ENCODE assay signal across 9 cellular contexts in the genomic region with DNA sequence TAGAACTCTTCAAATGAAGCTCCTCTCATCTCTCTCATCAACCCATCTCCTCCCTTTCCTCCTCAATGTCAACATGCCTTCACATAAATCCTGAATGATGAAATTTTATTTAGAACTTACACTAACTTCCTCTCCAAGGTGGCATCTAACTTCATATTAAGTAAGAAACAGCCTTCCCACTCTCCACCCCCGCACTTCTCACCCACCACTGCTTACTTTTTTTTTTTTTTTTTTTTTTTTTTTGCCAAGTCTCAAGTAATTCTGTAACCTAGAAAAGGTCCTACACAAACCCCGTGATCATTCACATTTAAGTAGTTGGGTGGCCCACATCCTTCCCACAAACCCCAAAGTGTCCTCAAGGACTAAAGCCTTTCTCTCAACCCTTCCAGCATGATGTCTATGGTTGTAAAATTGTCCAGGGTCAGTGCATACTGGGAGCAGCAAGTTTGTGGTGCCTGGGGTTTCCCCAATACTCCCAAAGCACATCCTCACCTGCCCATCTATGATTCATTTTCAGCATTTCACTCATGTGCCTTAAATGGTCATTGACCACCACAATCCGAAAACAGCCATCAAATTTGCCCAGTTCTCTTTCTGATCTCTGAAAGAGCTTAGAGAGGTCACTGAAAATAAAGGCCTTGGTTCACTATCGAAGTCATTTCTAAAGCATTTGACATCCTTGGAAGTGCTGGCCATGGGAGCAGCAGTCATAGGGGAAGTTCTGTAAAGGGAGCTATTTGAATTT. TPM values are rescaled to one million over a fixed set of nuclear protein-coding genes. Genes with fewer than 3 reads are reported as not detected.
A peak's percentile ranks its signal among the peaks of the same experiment; 100 is the strongest.
DNase-seq lines count a peak whose midpoint lies in the region; ATAC-seq and TF ChIP-seq lines count a peak whose summit lies in the region.
"Had no signal": no experiment of that assay in that cellular context is flagged by ENCODE, and none has a peak within 500 bp of the region (broad histone marks: within the 10 kb centered on the region; RNA-seq: fewer than 3 reads in every experiment).

No MANE protein-coding gene starts in this region.

- no peaks in the 10 kb centered on the region for H3K9me3 Mint-ChIP-seq in activated CD4-positive, alpha-beta T cell treated with anti-CD3 and anti-CD28 coated beads, Interleukin-2, amount 10 ng/mL, durations not matched to agents 24 days and 14 days

- H3K27ac Mint-ChIP-seq in activated CD4-positive, alpha-beta T cell treated with anti-CD3 and anti-CD28 coated beads, Interleukin-2, amount 10 ng/mL, durations not matched to agents 24 days and 14 days = peak overlapping the region; percentile 80

- no peak for TF ChIP-seq POLR2A in right lobe of liver (IDR thresholded peaks at IDR 0.05)

- no peaks in the 10 kb centered on the region for H3K4me1 ChIP-seq in right lobe of liver

- DNase-seq in GF-D8 (lab: John Stamatoyannopoulos, UW) (peak; percentile 80), NCI-H2171 treated with DMSO at 0.1 percent for 48 hours (lab: John Stamatoyannopoulos, UW) (no peak), DMS79 (lab: John Stamatoyannopoulos, UW) (no peak), NAMALWA (ENCODE audit: low spot score) (no peak), right lobe of liver (no peak)
- DNase-seq in activated CD4-positive, alpha-beta T cell treated with anti-CD3 and anti-CD28 coated beads, Interleukin-2, amount 10 ng/mL, durations not matched to agents 24 days and 14 days = peak; percentile 65

- no peak overlapping the region for H3K27ac ChIP-seq in right lobe of liver

- intact Hi-C loops in activated CD4-positive, alpha-beta T cell treated with anti-CD3 and anti-CD28 coated beads, Interleukin-2, amount 10 ng/mL, durations not matched to agents 24 days and 14 days (cut with micrococcal nuclease) = loop anchor here (1.0 to 5.0 kb wide), 7 partner anchors 20 to 380 kb away; partner anchors contain the start of genes EAF2, GOLGB1 and IQCB1
- intact Hi-C loops in right lobe of liver (cut with DNase I) = no loop called here

- ATAC-seq in GM19351 (IDR thresholded peaks at IDR 0.05; ENCODE audit: unreplicated experiment) (peak; percentile 36), HG03064 (IDR thresholded peaks at IDR 0.05; ENCODE audit: low read depth, unreplicated experiment) (peak; percentile 35), right lobe of liver (no peak)

- peak overlapping the region; percentile 71 for H3K4me3 Mint-ChIP-seq in activated CD4-positive, alpha-beta T cell treated with anti-CD3 and anti-CD28 coated beads, Interleukin-2, amount 10 ng/mL, durations not matched to agents 24 days and 14 days

- H3K27me3 Mint-ChIP-seq in activated CD4-positive, alpha-beta T cell treated with anti-CD3 and anti-CD28 coated beads, Interleukin-2, amount 10 ng/mL, durations not matched to agents 24 days and 14 days = peaks cover 4% of the 10 kb centered on the region

- no peak for TF ChIP-seq CTCF in right lobe of liver (IDR thresholded peaks at IDR 0.05)

- no peaks in the 10 kb centered on the region for H3K27me3 ChIP-seq in right lobe of liver

- H3K9me3 ChIP-seq in right lobe of liver = no peaks in the 10 kb centered on the region

- H3K4me3 ChIP-seq in right lobe of liver = no peak overlapping the region

- no peaks in the 10 kb centered on the region for H3K36me3 Mint-ChIP-seq in activated CD4-positive, alpha-beta T cell treated with anti-CD3 and anti-CD28 coated beads, Interleukin-2, amount 10 ng/mL, durations not matched to agents 24 days and 14 days (ENCODE audit: low read depth)

- no peaks in the 10 kb centered on the region for H3K36me3 ChIP-seq in right lobe of liver

- 58% methylated on average over 4 of the region's 4 CpGs for WGBS in right lobe of liver (ENCODE audit: insufficient coverage, low coverage, low lambda C conversion rate, missing lambda C conversion rate)

- peaks cover 37% of the 10 kb centered on the region for H3K4me1 Mint-ChIP-seq in activated CD4-positive, alpha-beta T cell treated with anti-CD3 and anti-CD28 coated beads, Interleukin-2, amount 10 ng/mL, durations not matched to agents 24 days and 14 days

RNA-seq across cellular contexts. Expression of gene CD86, which starts 47.2 kb away (rescaled TPM):
- 1.4 TPM in 2 replicates for total RNA-seq in activated CD4-positive, alpha-beta T cell treated with anti-CD3 and anti-CD28 coated beads, Interleukin-2, amount 10 ng/mL, durations not matched to agents 24 days and 14 days
- total RNA-seq in right lobe of liver = 1 to 10 TPM in 5 of 6 experiments, under 1 TPM in 1; 0.97 to 6.7 (median 3.4) TPM
- total RNA-seq: endothelial cell of umbilical vein had no signal

Comparison
In these comparisons a context has a peak if more than half of its experiments do, and no peak if none do; other contexts are left out.
1. DNase-seq: peak in GF-D8 (single experiment) and activated CD4-positive, alpha-beta T cell treated with anti-CD3 and anti-CD28 coated beads, Interleukin-2, amount 10 ng/mL, durations not matched to agents 24 days and 14 days (single experiment); none in NCI-H2171 treated with DMSO at 0.1 percent for 48 hours (single experiment), DMS79 (single experiment), NAMALWA (single experiment) and right lobe of liver (0 of 3).
2. ATAC-seq: peak in GM19351 (single experiment) and HG03064 (single experiment); none in right lobe of liver (0 of 4).